Comparison of ENCODE assay signal across 8 cellular contexts in genomic region chrX:46573331-46573895, GRCh38. TPM values are rescaled to one million over a fixed set of nuclear protein-coding genes. Genes with fewer than 3 reads are reported as not detected.
DNase-seq lines count a peak whose midpoint lies in the region; ATAC-seq and TF ChIP-seq lines count a peak whose summit lies in the region.

TSS of gene CHST7 (plus strand) at chrX:46573765. CDS start at chrX:46573932, 167 bp downstream.

- H3K27ac Mint-ChIP-seq in Calu3 (ENCODE audit: unreplicated experiment) (peak within 1 kb of the TSS; percentile 39), nephron progenitor cell (no peak within 1 kb of the TSS), type B pancreatic cell (no peak within 1 kb of the TSS)

- H3K27me3 Mint-ChIP-seq in Calu3 (ENCODE audit: unreplicated experiment) (no peaks in the 10 kb centered on the region), nephron progenitor cell (ENCODE audit: low read depth, poor library complexity) (peaks cover 8% of the 10 kb centered on the region), type B pancreatic cell (peaks cover 30% of the 10 kb centered on the region)

- ATAC-seq in GM21526 (IDR thresholded peaks at IDR 0.05; ENCODE audit: low FRiP score, unreplicated experiment): peak; percentile 41

- BruUV-seq in Calu3 (replicated peaks; lab: Mats Ljungman, UMichigan): no TSS peak

- H3K4me3 Mint-ChIP-seq in Calu3 (ENCODE audit: low read depth, unreplicated experiment) (peak within 1 kb of the TSS; percentile 95), nephron progenitor cell (peak within 1 kb of the TSS; percentile 79), type B pancreatic cell (peak within 1 kb of the TSS; percentile 79)

- TF ChIP-seq RAD21 in Ishikawa (IDR thresholded peaks at IDR 0.05; ENCODE audit: low read depth): peak; percentile 61

- H3K9me3 Mint-ChIP-seq in Calu3 (ENCODE audit: low read depth, unreplicated experiment): no peaks in the 10 kb centered on the region
- peaks cover 44% of the 10 kb centered on the region for H3K9me3 Mint-ChIP-seq in nephron progenitor cell
- no peaks in the 10 kb centered on the region for H3K9me3 Mint-ChIP-seq in type B pancreatic cell

- H3K36me3 Mint-ChIP-seq in Calu3 (ENCODE audit: insufficient read depth, unreplicated experiment) (peaks cover 31% of the 10 kb centered on the region), nephron progenitor cell (ENCODE audit: low read depth) (no peaks in the 10 kb centered on the region), type B pancreatic cell (no peaks in the 10 kb centered on the region)

- intact Hi-C loops in Calu3 (cut with micrococcal nuclease; ENCODE audit: unreplicated experiment): no loop called here

- TF ChIP-seq CTCF in Calu3 (IDR thresholded peaks at IDR 0.05; ENCODE audit: unreplicated experiment) (no peak), fibroblast of villous mesenchyme (IDR thresholded peaks at IDR 0.05; ENCODE audit: insufficient read depth, low read depth, low read length) (peak; percentile 42), nephron progenitor cell (IDR thresholded peaks at IDR 0.05) (peak; percentile 12), type B pancreatic cell (conservative IDR thresholded peaks at IDR 0.05) (peak; percentile 26)

- peak within 1 kb of the TSS; percentile 62 for H3K4me3 ChIP-seq in fibroblast of villous mesenchyme (ENCODE audit: low read depth, low read length)

- TF ChIP-seq EP300 in Ishikawa (IDR thresholded peaks at IDR 0.05; ENCODE audit: borderline replicate concordance): no peak

- DNase-seq in Calu3 (peak; percentile 78), RPMI7951 (ENCODE audit: low read depth) (peak; percentile 74), activated gamma-delta T cell treated with Interleukin-2 at 50 U/mL for 16 hours (peak; percentile 39), fibroblast of villous mesenchyme (ENCODE audit: low read depth) (peak; percentile 71), nephron progenitor cell (peak; percentile 72), type B pancreatic cell (ENCODE audit: extremely low spot score, unreplicated experiment) (peak; percentile 73)

- peaks cover 30% of the 10 kb centered on the region for H3K4me1 Mint-ChIP-seq in Calu3 (ENCODE audit: low read depth, unreplicated experiment)
- peaks cover 22% of the 10 kb centered on the region for H3K4me1 Mint-ChIP-seq in nephron progenitor cell
- H3K4me1 Mint-ChIP-seq in type B pancreatic cell (ENCODE audit: unreplicated experiment): peaks cover 10% of the 10 kb centered on the region

- CTCF ChIA-PET in Calu3 (lab: Charles Lee): no interaction called here

TF ChIP-seq in Ishikawa, 13 proteins besides CTCF, POLR2A, EP300 and RAD21:
- no peak for TF ChIP-seq YY1 (IDR thresholded peaks at IDR 0.05; ENCODE audit: low read depth)
- TF ChIP-seq NFIC (IDR thresholded peaks at IDR 0.05): no peak
- TF ChIP-seq TAF1 (IDR thresholded peaks at IDR 0.05; ENCODE audit: low read depth): no peak
- TF ChIP-seq CREB1 (IDR thresholded peaks at IDR 0.05; ENCODE audit: low read depth): no peak
- TF ChIP-seq REST (IDR thresholded peaks at IDR 0.05; ENCODE audit: low read depth): no peak
- TF ChIP-seq FOXM1 (IDR thresholded peaks at IDR 0.05; ENCODE audit: borderline replicate concordance, low read depth): no peak
- no peak for TF ChIP-seq MAX (IDR thresholded peaks at IDR 0.05)

RNA-seq across cellular contexts. Expression of gene CHST7, which starts in this region (rescaled TPM):
- 8.3 and 9.5 TPM in 2 replicates for total RNA-seq in Calu3 (2022)
- 3.7 and 6.7 TPM in 2 replicates for total RNA-seq in RPMI7951 (2014; rRNA removed; shearing (Covaris generic))
- 10.0 and 13.8 TPM in 2 replicates for total RNA-seq in fibroblast of villous mesenchyme
- total RNA-seq in type B pancreatic cell (ENCODE audit: low replicate concordance): 1.2 and 3.8 TPM in 2 replicates

Comparison
In these comparisons a context has a peak if more than half of its experiments do, and no peak if none do; other contexts are left out.
1. Peak in every context shown above with its lines: DNase-seq, ATAC-seq and H3K4me3 ChIP-seq.